In genomic region chr20:64256282-64256947, GRCh38 we compare ENCODE assay signal across 1 cellular context.
TF ChIP-seq lines count a peak whose summit lies in the region.

No MANE protein-coding gene starts in this region.

TF ChIP-seq in K562, 482 proteins besides CTCF, POLR2A, EP300 and RAD21 (continued from another document):
- TF ChIP-seq AFF4 (CRISPR knock-in tag; IDR thresholded peaks at IDR 0.05) = no peak
- TF ChIP-seq ZC3H11A (IDR thresholded peaks at IDR 0.05; ENCODE audit: low read depth, low read length) = 0 out of 2 replicates have a peak, but pooled peaks have one; percentile 23
- TF ChIP-seq ZNF395 (CRISPR knock-in tag; IDR thresholded peaks at IDR 0.05) = no peak
- peak; percentile 14 for TF ChIP-seq RBBP5 (IDR thresholded peaks at IDR 0.05; ENCODE audit: borderline replicate concordance, insufficient read depth, low read length, poor library complexity, severe bottlenecking)
- TF ChIP-seq ILK (tag; IDR thresholded peaks at IDR 0.05; ENCODE audit: borderline replicate concordance, low read depth) = no peak
- no peak for TF ChIP-seq ZBTB8A (IDR thresholded peaks at IDR 0.05; ENCODE audit: partially characterized antibody)
- TF ChIP-seq THRAP3 (IDR thresholded peaks at IDR 0.05; ENCODE audit: borderline replicate concordance) = no peak
- TF ChIP-seq FOSL1 (tag; conservative IDR thresholded peaks at IDR 0.05) = no peak
- TF ChIP-seq, protein P1, sequence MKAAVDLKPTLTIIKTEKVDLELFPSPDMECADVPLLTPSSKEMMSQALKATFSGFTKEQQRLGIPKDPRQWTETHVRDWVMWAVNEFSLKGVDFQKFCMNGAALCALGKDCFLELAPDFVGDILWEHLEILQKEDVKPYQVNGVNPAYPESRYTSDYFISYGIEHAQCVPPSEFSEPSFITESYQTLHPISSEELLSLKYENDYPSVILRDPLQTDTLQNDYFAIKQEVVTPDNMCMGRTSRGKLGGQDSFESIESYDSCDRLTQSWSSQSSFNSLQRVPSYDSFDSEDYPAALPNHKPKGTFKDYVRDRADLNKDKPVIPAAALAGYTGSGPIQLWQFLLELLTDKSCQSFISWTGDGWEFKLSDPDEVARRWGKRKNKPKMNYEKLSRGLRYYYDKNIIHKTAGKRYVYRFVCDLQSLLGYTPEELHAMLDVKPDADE (conservative IDR thresholded peaks at IDR 0.05; ENCODE audit: control insufficient read depth, low read depth, low read length) = no peak
- TF ChIP-seq HNRNPL (IDR thresholded peaks at IDR 0.05; ENCODE audit: low read depth, low read length) = no peak
- no peak for TF ChIP-seq ASH1L (IDR thresholded peaks at IDR 0.05; ENCODE audit: borderline replicate concordance, low read depth, partially characterized antibody)
- no peak for TF ChIP-seq ZNF212 (CRISPR knock-in tag; IDR thresholded peaks at IDR 0.05)
- TF ChIP-seq, protein P2, sequence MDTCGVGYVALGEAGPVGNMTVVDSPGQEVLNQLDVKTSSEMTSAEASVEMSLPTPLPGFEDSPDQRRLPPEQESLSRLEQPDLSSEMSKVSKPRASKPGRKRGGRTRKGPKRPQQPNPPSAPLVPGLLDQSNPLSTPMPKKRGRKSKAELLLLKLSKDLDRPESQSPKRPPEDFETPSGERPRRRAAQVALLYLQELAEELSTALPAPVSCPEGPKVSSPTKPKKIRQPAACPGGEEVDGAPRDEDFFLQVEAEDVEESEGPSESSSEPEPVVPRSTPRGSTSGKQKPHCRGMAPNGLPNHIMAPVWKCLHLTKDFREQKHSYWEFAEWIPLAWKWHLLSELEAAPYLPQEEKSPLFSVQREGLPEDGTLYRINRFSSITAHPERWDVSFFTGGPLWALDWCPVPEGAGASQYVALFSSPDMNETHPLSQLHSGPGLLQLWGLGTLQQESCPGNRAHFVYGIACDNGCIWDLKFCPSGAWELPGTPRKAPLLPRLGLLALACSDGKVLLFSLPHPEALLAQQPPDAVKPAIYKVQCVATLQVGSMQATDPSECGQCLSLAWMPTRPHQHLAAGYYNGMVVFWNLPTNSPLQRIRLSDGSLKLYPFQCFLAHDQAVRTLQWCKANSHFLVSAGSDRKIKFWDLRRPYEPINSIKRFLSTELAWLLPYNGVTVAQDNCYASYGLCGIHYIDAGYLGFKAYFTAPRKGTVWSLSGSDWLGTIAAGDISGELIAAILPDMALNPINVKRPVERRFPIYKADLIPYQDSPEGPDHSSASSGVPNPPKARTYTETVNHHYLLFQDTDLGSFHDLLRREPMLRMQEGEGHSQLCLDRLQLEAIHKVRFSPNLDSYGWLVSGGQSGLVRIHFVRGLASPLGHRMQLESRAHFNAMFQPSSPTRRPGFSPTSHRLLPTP (IDR thresholded peaks at IDR 0.05; ENCODE audit: borderline replicate concordance, extremely low read depth, insufficient read length) = no peak
- TF ChIP-seq ZNF239 (CRISPR knock-in tag; IDR thresholded peaks at IDR 0.05) = no peak
- TF ChIP-seq, protein P3, sequence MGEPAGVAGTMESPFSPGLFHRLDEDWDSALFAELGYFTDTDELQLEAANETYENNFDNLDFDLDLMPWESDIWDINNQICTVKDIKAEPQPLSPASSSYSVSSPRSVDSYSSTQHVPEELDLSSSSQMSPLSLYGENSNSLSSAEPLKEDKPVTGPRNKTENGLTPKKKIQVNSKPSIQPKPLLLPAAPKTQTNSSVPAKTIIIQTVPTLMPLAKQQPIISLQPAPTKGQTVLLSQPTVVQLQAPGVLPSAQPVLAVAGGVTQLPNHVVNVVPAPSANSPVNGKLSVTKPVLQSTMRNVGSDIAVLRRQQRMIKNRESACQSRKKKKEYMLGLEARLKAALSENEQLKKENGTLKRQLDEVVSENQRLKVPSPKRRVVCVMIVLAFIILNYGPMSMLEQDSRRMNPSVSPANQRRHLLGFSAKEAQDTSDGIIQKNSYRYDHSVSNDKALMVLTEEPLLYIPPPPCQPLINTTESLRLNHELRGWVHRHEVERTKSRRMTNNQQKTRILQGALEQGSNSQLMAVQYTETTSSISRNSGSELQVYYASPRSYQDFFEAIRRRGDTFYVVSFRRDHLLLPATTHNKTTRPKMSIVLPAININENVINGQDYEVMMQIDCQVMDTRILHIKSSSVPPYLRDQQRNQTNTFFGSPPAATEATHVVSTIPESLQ (CRISPR knock-in tag; IDR thresholded peaks at IDR 0.05) = no peak
- TF ChIP-seq RFX1 (IDR thresholded peaks at IDR 0.05) = no peak
